ENCODE assay signal across 2 cellular contexts in the genomic region with DNA sequence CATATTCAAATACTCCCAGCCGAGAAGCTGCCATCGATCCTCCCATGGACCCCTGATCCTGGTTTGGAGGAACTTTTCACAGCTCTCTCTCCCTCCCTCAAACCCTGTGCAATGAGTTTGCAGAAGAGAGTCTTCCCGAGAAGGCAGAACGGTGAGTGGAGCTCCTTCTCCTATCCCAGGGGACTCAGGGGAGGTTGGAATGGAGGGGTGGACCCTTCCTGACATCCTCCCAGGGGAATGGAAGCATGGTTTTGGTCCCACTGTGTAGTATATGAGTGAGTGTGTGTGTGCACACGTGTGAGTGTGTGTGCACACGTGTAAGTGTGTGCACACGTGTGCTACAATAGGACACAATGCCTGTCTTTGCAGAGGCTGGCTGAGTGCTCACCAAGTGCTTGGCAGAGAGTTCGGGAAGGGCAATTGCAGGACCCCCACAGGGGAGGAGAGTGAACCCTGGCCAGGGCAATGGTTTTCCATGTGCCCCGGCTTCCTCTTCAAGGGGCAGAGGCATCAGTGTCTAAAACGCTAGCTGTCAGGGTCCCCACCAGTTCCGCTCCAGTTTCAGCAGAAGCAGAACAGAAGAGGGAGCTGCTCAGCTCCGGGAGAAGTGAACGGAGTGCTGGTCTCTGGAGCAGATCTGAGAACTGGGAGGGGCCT.
TF ChIP-seq lines count a peak whose summit lies in the region.

No MANE protein-coding gene starts in this region.

TF ChIP-seq in IMR-90, 13 proteins besides CTCF, POLR2A, EP300 and RAD21:
- no peak for TF ChIP-seq CHD1 (IDR thresholded peaks at IDR 0.05; ENCODE audit: low read depth, low read length)

TF ChIP-seq in HepG2, 621 proteins besides CTCF, POLR2A, EP300 and RAD21:
- TF ChIP-seq CBX2 (IDR thresholded peaks at IDR 0.05; ENCODE audit: low read depth, low read length): no peak
- TF ChIP-seq CBX2 (CRISPR knock-in tag; IDR thresholded peaks at IDR 0.05; ENCODE audit: low read depth): no peak
- no peak for TF ChIP-seq ZNF546 (CRISPR knock-in tag; conservative IDR thresholded peaks at IDR 0.05)
- TF ChIP-seq ZNF431 (CRISPR knock-in tag; IDR thresholded peaks at IDR 0.05; ENCODE audit: borderline replicate concordance, low read depth): no peak
- TF ChIP-seq, protein P1, sequence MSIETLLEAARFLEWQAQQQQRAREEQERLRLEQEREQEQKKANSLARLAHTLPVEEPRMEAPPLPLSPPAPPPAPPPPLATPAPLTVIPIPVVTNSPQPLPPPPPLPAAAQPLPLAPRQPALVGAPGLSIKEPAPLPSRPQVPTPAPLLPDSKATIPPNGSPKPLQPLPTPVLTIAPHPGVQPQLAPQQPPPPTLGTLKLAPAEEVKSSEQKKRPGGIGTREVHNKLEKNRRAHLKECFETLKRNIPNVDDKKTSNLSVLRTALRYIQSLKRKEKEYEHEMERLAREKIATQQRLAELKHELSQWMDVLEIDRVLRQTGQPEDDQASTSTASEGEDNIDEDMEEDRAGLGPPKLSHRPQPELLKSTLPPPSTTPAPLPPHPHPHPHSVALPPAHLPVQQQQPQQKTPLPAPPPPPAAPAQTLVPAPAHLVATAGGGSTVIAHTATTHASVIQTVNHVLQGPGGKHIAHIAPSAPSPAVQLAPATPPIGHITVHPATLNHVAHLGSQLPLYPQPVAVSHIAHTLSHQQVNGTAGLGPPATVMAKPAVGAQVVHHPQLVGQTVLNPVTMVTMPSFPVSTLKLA (IDR thresholded peaks at IDR 0.05): peak; percentile 96
